16 cellular contexts compared by ENCODE assay signal in genomic region chrX:150935466-150935865, GRCh38. TPM values are rescaled to one million over a fixed set of nuclear protein-coding genes. Genes with fewer than 3 reads are reported as not detected.
DNase-seq lines count a peak whose midpoint lies in the region; ATAC-seq and TF ChIP-seq lines count a peak whose summit lies in the region.
"Had no signal": no experiment of that assay in that cellular context is flagged by ENCODE, and none has a peak within 500 bp of the region (broad histone marks: within the 10 kb centered on the region; RNA-seq: fewer than 3 reads in every experiment).

No MANE protein-coding gene starts in this region.

- CTCF ChIA-PET in MCF 10A (lab: Yijun Ruan, JAX) (interaction anchor here (0.6 kb wide), 1 partner anchor 1641 kb away, joined by 3 read pairs; no protein-coding TSS in a partner anchor), SK-N-SH (lab: Yijun Ruan, JAX) (interaction anchor here (1.1 kb wide), 1 partner anchor 163 kb away, joined by 4 read pairs; no protein-coding TSS in a partner anchor), RWPE1 (lab: Yijun Ruan, JAX) (interaction anchor here (0.6 kb wide), 1 partner anchor 1346 kb away, joined by 3 read pairs; no protein-coding TSS in a partner anchor)

- 35% methylated on average over 5 of the region's 7 CpGs for WGBS in SK-N-SH (ENCODE audit: low lambda C conversion rate)

- no peaks in the 10 kb centered on the region for H3K36me3 Mint-ChIP-seq in MCF 10A (ENCODE audit: insufficient read depth, unreplicated experiment)
- H3K36me3 Mint-ChIP-seq: activated CD4-positive, alpha-beta memory T cell treated with anti-CD3 and anti-CD28 coated beads for 36 hours; type B pancreatic cell had no signal

- peaks cover 0 to 8% of the 10 kb centered on the region in 2 donors for H3K9me3 ChIP-seq in breast epithelium
- no peaks in the 10 kb centered on the region for H3K9me3 ChIP-seq in SK-N-SH
- no peaks in the 10 kb centered on the region for H3K9me3 ChIP-seq in fibroblast of lung (ENCODE audit: control insufficient read depth, insufficient read depth, low read depth, low read length)

- H4K20me1 ChIP-seq in SK-N-SH (ENCODE audit: insufficient read depth) (no peaks in the 10 kb centered on the region), fibroblast of lung (ENCODE audit: control insufficient read depth, extremely low read depth, insufficient read depth, low read length) (no peaks in the 10 kb centered on the region)

- H3K9me2 ChIP-seq in SK-N-SH: no peaks in the 10 kb centered on the region

- TF ChIP-seq CTCF in MCF 10A (IDR thresholded peaks at IDR 0.05; ENCODE audit: unreplicated experiment) (no peak), breast epithelium (IDR thresholded peaks at IDR 0.05) (no peak), SK-N-SH (IDR thresholded peaks at IDR 0.05) (no peak), fibroblast of lung (conservative IDR thresholded peaks at IDR 0.05 in 1 of 2, IDR thresholded peaks at IDR 0.05 in 1 of 2; ENCODE audit: low read depth in 1 of 2, low read length in 2 of 2) (no peak), RWPE1 (conservative IDR thresholded peaks at IDR 0.05; ENCODE audit: low read depth) (no peak)

- H3K4me2 ChIP-seq in SK-N-SH: no peak overlapping the region
- H3K4me2 ChIP-seq in fibroblast of lung (ENCODE audit: extremely low read depth, insufficient read depth, low read length): no peak overlapping the region

- peaks cover 11% of the 10 kb centered on the region for H3K4me1 Mint-ChIP-seq in MCF 10A (ENCODE audit: insufficient read depth, unreplicated experiment)

- no peak for TF ChIP-seq RAD21 in SK-N-SH (IDR thresholded peaks at IDR 0.05; ENCODE audit: low read length)

- BruUV-seq in MCF 10A (replicated peaks; lab: Mats Ljungman, UMichigan): no TSS peak

- no peak overlapping the region for H2AFZ ChIP-seq in SK-N-SH (ENCODE audit: low read depth)
- H2AFZ ChIP-seq in fibroblast of lung (ENCODE audit: low read length): no peak overlapping the region

- H3K9me3 Mint-ChIP-seq in MCF 10A (ENCODE audit: unreplicated experiment): peaks cover 6% of the 10 kb centered on the region
- H3K9me3 Mint-ChIP-seq: activated CD4-positive, alpha-beta memory T cell treated with anti-CD3 and anti-CD28 coated beads for 36 hours; activated T-helper 2 cell treated with anti-CD3 and anti-CD28 coated beads, Interferon-gamma antibody, Interleukin-2, Interleukin-4, amounts not matched to agents 10 μg/mL and 5 μg/mL and 100 μg/mL, durations not matched to agents 14 hours and 24 hours and 36 hours had no signal

- no peak for TF ChIP-seq EP300 in SK-N-SH (IDR thresholded peaks at IDR 0.05; ENCODE audit: borderline replicate concordance in 1 of 2, low read depth in 1 of 2, low read length in 1 of 2)

- TF ChIP-seq POLR2A in breast epithelium (IDR thresholded peaks at IDR 0.05): no peak

- no peaks in the 10 kb centered on the region for H3F3A ChIP-seq in SK-N-SH (replicated peaks; ENCODE audit: insufficient read depth)

- H3K27ac Mint-ChIP-seq in MCF 10A (ENCODE audit: low read depth, unreplicated experiment): no peak overlapping the region
- H3K27ac Mint-ChIP-seq: activated CD4-positive, alpha-beta memory T cell treated with anti-CD3 and anti-CD28 coated beads for 36 hours; activated T-helper 2 cell treated with anti-CD3 and anti-CD28 coated beads, Interferon-gamma antibody, Interleukin-2, Interleukin-4, amounts not matched to agents 10 μg/mL and 5 μg/mL and 100 μg/mL, durations not matched to agents 14 hours and 24 hours and 36 hours; type B pancreatic cell had no signal

- no peaks in the 10 kb centered on the region for H3K79me2 ChIP-seq in SK-N-SH (ENCODE audit: insufficient read depth)
- H3K79me2 ChIP-seq in fibroblast of lung (ENCODE audit: control insufficient read depth, insufficient read depth, low read length): no peaks in the 10 kb centered on the region

- intact Hi-C loops in MCF 10A (cut with micrococcal nuclease) (no loop called here), breast epithelium (cut with DNase I; ENCODE audit: low total_unique reads) (no loop called here)

- H3K36me3 ChIP-seq in breast epithelium (no peaks in the 10 kb centered on the region), SK-N-SH (replicated peaks in 1 of 2; ENCODE audit: control insufficient read depth in 1 of 2, insufficient read depth in 2 of 2, low read length in 1 of 2) (no peaks in the 10 kb centered on the region), fibroblast of lung (ENCODE audit: control insufficient read depth, insufficient read depth, low read length) (no peaks in the 10 kb centered on the region)

- H3K9ac ChIP-seq in SK-N-SH (no peak overlapping the region), fibroblast of lung (ENCODE audit: insufficient read depth, low read length) (no peak overlapping the region)

- POLR2A ChIA-PET in MCF 10A (lab: Yijun Ruan, JAX) (interaction anchor here (0.6 kb wide), 1 partner anchor 146 kb away, joined by 3 read pairs; no protein-coding TSS in a partner anchor), SK-N-SH (lab: Yijun Ruan, JAX) (no interaction called here), RWPE1 (lab: Yijun Ruan, JAX; ENCODE audit: low non-redundant PET) (no interaction called here)

- no peak overlapping the region for H3K27ac ChIP-seq in breast epithelium
- no peak overlapping the region for H3K27ac ChIP-seq in SK-N-SH (ENCODE audit: low read depth in 2 of 2, low read length in 1 of 2)
- H3K27ac ChIP-seq in fibroblast of lung (ENCODE audit: insufficient read depth, low read length): no peak overlapping the region
- no peak overlapping the region for H3K27ac ChIP-seq in RWPE1

- ATAC-seq in GM19395 (IDR thresholded peaks at IDR 0.05; ENCODE audit: unreplicated experiment) (no peak), GM18867 (IDR thresholded peaks at IDR 0.05; ENCODE audit: unreplicated experiment) (no peak)

- no peak overlapping the region for H3K4me3 ChIP-seq in breast epithelium
- H3K4me3 ChIP-seq in SK-N-SH (ENCODE audit: low read depth in 2 of 2, low read length in 1 of 2): no peak overlapping the region
- no peak overlapping the region for H3K4me3 ChIP-seq in fibroblast of lung (replicated peaks in 1 of 4; ENCODE audit: control extremely low read depth in 1 of 4, insufficient read depth in 1 of 4, low read depth in 3 of 4, low read length in 4 of 4)

- H3K4me3 Mint-ChIP-seq in MCF 10A (ENCODE audit: unreplicated experiment): no peak overlapping the region
- H3K4me3 Mint-ChIP-seq: activated CD4-positive, alpha-beta memory T cell treated with anti-CD3 and anti-CD28 coated beads for 36 hours; type B pancreatic cell had no signal

- peak; percentile 70 for DNase-seq in MCF 10A (ENCODE audit: unreplicated experiment)
- no peak for DNase-seq in breast epithelium (ENCODE audit: low spot score in 2 of 2)
- no peak for DNase-seq in SK-N-SH
- DNase-seq in fibroblast of lung (ENCODE audit: low read depth in 2 of 2): peak; percentile 4 to 70
- peak; percentile 17 for DNase-seq in stromal cell of bone marrow (ENCODE audit: low read depth)
- DNase-seq in RWPE1 (ENCODE audit: low spot score): no peak
- DNase-seq: activated CD4-positive, alpha-beta memory T cell treated with anti-CD3 and anti-CD28 coated beads for 36 hours; central memory CD4-positive, alpha-beta T cell; mesendoderm; MV-4-11; stimulated activated CD8-positive, alpha-beta memory T cell treated with anti-CD3 and anti-CD28 coated beads, Interleukin-4, amount 100 ng/mL, for 48 hours; T-helper 9 cell had no signal

- H3K4me1 ChIP-seq in breast epithelium (no peaks in the 10 kb centered on the region), SK-N-SH (ENCODE audit: control insufficient read depth in 1 of 2, insufficient read depth in 2 of 2, low read depth in 1 of 2, low read length in 1 of 2) (no peaks in the 10 kb centered on the region), fibroblast of lung (ENCODE audit: control insufficient read depth, extremely low read depth, insufficient read depth, low read length) (no peaks in the 10 kb centered on the region)

- H3K27me3 ChIP-seq in breast epithelium (peaks cover 0 to 7% of the 10 kb centered on the region in 2 donors), SK-N-SH (ENCODE audit: insufficient read depth) (no peaks in the 10 kb centered on the region; the same call in 1 of the 2 replicates), fibroblast of lung (ENCODE audit: control insufficient read depth, insufficient read depth, low read length) (no peaks in the 10 kb centered on the region)

- H3K27me3 Mint-ChIP-seq in MCF 10A (ENCODE audit: insufficient read depth, unreplicated experiment): no peaks in the 10 kb centered on the region
- H3K27me3 Mint-ChIP-seq: activated CD4-positive, alpha-beta memory T cell treated with anti-CD3 and anti-CD28 coated beads for 36 hours had no signal

TF ChIP-seq in SK-N-SH, 30 proteins besides CTCF, POLR2A, EP300 and RAD21:
- TF ChIP-seq FOSL2 (IDR thresholded peaks at IDR 0.05; ENCODE audit: borderline replicate concordance, low read depth): peak; percentile 24; the same call in 1 of the 2 replicates
- peak; percentile 22; the same call in 1 of the 2 replicates for TF ChIP-seq TCF12 (IDR thresholded peaks at IDR 0.05)
- TF ChIP-seq YY1 (IDR thresholded peaks at IDR 0.05; ENCODE audit: low read depth): no peak

RNA-seq across cellular contexts. Expression of gene CD99L2, which starts 37.0 kb away (rescaled TPM):
- total RNA-seq in MCF 10A (2022) (37.6 and 42.4 TPM in 2 replicates), breast epithelium (10 to 100 TPM; 28.1 to 81.4 (median 32.1) TPM), fibroblast of lung (36.2 and 40.6 TPM in 2 replicates)
- polyA plus RNA-seq in SK-N-SH (2012; rRNA removed) (57.7 and 62.9 TPM in 2 replicates), fibroblast of lung (55.5 and 62.5 TPM in 2 replicates)
- 43.0 and 51.5 TPM in 2 replicates for polyA plus RNA-seq in SK-N-SH (2012; cell fraction: cytosol; rRNA removed)
- polyA plus RNA-seq in SK-N-SH (2012; cell fraction: nucleus; rRNA removed): 45.0 and 49.0 TPM in 2 replicates
- 54.1 and 57.1 TPM in 2 replicates for polyA plus RNA-seq in fibroblast of lung (2012)
- polyA minus RNA-seq in fibroblast of lung (ENCODE audit: low replicate concordance): 68.8 and 76.5 TPM in 2 replicates

RNA-seq across cellular contexts. Expression of gene HMGB3, which starts 47.7 kb away (rescaled TPM):
- total RNA-seq in MCF 10A (2022) (65.8 and 75.3 TPM in 2 replicates), breast epithelium (1 to 10 TPM; 2.5 to 6.2 (median 2.7) TPM), fibroblast of lung (5.4 and 8.8 TPM in 2 replicates)
- polyA plus RNA-seq in SK-N-SH (2012; rRNA removed) (11.3 and 12.2 TPM in 2 replicates), fibroblast of lung (14.5 and 33.7 TPM in 2 replicates)
- 16.5 and 29.0 TPM in 2 replicates for polyA plus RNA-seq in SK-N-SH (2012; cell fraction: cytosol; rRNA removed)
- polyA plus RNA-seq in SK-N-SH (2012; cell fraction: nucleus; rRNA removed): 3.3 and 5.2 TPM in 2 replicates
- 29.6 and 70.5 TPM in 2 replicates for polyA plus RNA-seq in fibroblast of lung (2012)
- polyA minus RNA-seq in fibroblast of lung (ENCODE audit: low replicate concordance): 1.0 and 5.6 TPM in 2 replicates

Comparison
In these comparisons a context has a peak if more than half of its experiments do, and no peak if none do; other contexts are left out.
1. DNase-seq: peak in MCF 10A (single experiment), fibroblast of lung (2 of 2) and stromal cell of bone marrow (single experiment); none in breast epithelium (0 of 2), SK-N-SH (single experiment) and RWPE1 (single experiment).